In the genomic region with DNA sequence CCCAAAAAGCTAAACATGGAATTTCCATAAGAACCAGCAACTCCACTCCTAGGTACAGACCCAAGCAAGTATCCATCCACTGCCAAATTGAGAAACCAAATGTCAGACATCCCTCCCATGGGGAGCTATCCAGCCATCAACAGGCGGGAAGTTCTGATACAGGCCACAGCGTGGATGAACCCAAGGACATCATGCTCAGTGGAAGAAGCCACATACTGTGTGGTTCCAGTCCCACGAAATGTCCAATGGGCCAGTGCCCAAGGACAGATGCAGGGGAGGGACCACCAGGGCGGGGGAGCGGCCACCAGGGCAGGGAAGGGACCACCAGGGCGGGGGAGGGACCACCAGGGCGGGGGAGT, we compare ENCODE assay signal across 19 cellular contexts.
"Had no signal": no experiment of that assay in that cellular context is flagged by ENCODE, and none has a peak within 500 bp of the region (broad histone marks: within the 10 kb centered on the region; RNA-seq: fewer than 3 reads in every experiment).

No MANE protein-coding gene starts in this region.

- H3K4me2 ChIP-seq: neural progenitor cell had no signal

- H3K36me3 ChIP-seq: cardiac muscle cell, gastroesophageal sphincter, heart left ventricle, left lung, neural progenitor cell, prostate gland, tibial nerve, vagina had no signal

- H3K9me3 Mint-ChIP-seq: neural progenitor cell had no signal

- H3K27me3 ChIP-seq: cardiac muscle cell, vagina had no signal

- H3K4me3 ChIP-seq: cardiac muscle cell, gastroesophageal sphincter, heart left ventricle, left lung, neural progenitor cell, prostate gland, skin epidermis, tibial nerve, vagina had no signal

- H3K36me3 Mint-ChIP-seq: neural progenitor cell had no signal

- H3K27ac Mint-ChIP-seq: activated CD4-positive, alpha-beta T cell treated with anti-CD3 and anti-CD28 coated beads for 36 hours; activated naive CD4-positive, alpha-beta T cell treated with anti-CD3 and anti-CD28 coated beads, Interleukin-2, amount 50 U/mL, for 72 hours; activated T-cell treated with anti-CD3 and anti-CD28 coated beads, Interleukin-2, amount 50 U/mL, for 72 hours; dendritic cell treated with granulocyte-macrophage colony-stimulating factor and Interleukin-4, amounts not matched to agents 40 ng/mL and 50 ng/mL, for 4 days had no signal

- H2AFZ ChIP-seq: neural progenitor cell had no signal

- H3K27ac ChIP-seq: cardiac muscle cell, neural progenitor cell, prostate gland, skin epidermis had no signal

- DNase-seq: activated CD8-positive, alpha-beta memory T cell treated with anti-CD3 and anti-CD28 coated beads, Interleukin-2, amount 50 U/mL, for 4 hours; activated effector memory CD4-positive, alpha-beta T cell treated with anti-CD3 and anti-CD28 coated beads, Interleukin-2, amount 50 U/mL, for 16 hours; activated T-cell treated with anti-CD3 and anti-CD28 coated beads, Interleukin-2, amount 50 U/mL, for 72 hours; amniotic stem cell; effector CD8-positive, alpha-beta T cell; mammary epithelial cell; stimulated activated naive CD8-positive, alpha-beta T cell treated with anti-CD3 and anti-CD28 coated beads, Interleukin-15, Interleukin-2, amounts not matched to agents 100 U/mL and 50 U/mL, for 24 hours had no signal

- H3K4me3 Mint-ChIP-seq: activated CD4-positive, alpha-beta T cell treated with anti-CD3 and anti-CD28 coated beads for 36 hours; activated T-cell treated with anti-CD3 and anti-CD28 coated beads, Interleukin-2, amount 50 U/mL, for 72 hours; dendritic cell treated with granulocyte-macrophage colony-stimulating factor and Interleukin-4, amounts not matched to agents 40 ng/mL and 50 ng/mL, for 4 days; neural progenitor cell had no signal

- H3K9me3 ChIP-seq: gastroesophageal sphincter, heart left ventricle, left lung, prostate gland, tibial nerve, vagina had no signal
